Comparison of ENCODE assay signal across 30 cellular contexts in the genomic region with DNA sequence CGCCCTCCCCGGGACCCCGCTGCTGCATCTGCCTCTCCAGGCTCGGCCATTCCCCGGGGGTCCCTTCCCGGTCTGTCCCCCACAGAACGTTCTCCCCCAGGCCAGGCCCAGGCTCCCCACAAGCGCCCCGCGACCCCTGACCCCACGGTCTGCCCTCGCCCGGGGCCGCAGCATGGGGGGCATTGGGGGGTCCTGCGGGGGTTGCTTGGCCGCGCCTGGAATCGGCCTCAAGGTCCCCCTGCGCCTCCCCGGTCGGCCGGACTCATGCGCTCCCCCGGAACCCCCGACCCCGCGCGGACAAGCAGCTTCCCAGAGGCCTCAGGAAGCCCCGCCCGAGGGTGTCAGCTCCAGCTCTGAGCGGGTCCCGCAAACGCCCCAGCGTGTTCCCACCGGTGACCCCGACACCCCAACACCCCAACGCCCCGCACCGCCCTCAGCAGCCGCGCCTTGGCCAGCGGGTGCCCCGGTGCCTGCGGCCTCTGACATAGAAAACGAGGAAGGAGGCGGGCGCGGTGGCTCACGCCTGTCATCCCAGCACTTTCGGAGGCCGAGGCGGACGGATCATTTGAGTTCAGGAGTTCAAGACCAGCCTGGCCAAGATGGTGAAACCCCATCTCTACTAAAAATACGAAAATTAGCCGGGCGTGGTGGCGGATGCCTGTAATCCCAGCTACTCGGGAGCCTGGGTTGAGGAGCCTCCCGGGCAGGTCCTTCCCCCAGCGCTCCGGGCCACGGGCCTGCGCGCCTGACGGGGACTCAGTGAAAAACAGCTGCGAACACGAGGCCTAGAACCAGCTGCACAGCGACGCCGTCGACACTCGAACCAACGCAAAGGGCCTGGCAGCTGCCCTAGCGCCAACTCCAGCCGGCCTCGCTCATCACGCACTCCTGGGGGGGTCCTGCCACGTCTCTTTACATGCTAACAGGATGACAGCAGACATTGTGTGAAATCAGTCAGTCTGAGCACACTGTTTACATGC.
A peak's percentile ranks its signal among the peaks of the same experiment; 100 is the strongest.
DNase-seq lines count a peak whose midpoint lies in the region; ATAC-seq, FAIRE-seq and TF ChIP-seq lines count a peak whose summit lies in the region.
"Had no signal": no experiment of that assay in that cellular context is flagged by ENCODE, and none has a peak within 500 bp of the region (broad histone marks: within the 10 kb centered on the region; RNA-seq: fewer than 3 reads in every experiment).

No MANE protein-coding gene starts in this region.

- no peak overlapping the region for H3K23ac ChIP-seq in mesendoderm (ENCODE audit: low read length)

- no peak for FAIRE-seq in astrocyte (lab: Jason Lieb, UNC)
- FAIRE-seq: RCC 7860 had no signal

- no peak overlapping the region for H4K5ac ChIP-seq in mesendoderm (ENCODE audit: low read length)

- H3K4me2 ChIP-seq in astrocyte (ENCODE audit: low read length) = no peak overlapping the region
- no peak overlapping the region for H3K4me2 ChIP-seq in mesendoderm (ENCODE audit: low read length)
- H3K4me2 ChIP-seq: BLaER1 treated with 17β-estradiol and CSF1 and Interleukin-3, amounts not matched to agents 10 nM and 100 nM had no signal

- H4K20me1 ChIP-seq in astrocyte (ENCODE audit: insufficient read depth, low read length) = no peaks in the 10 kb centered on the region
- H4K20me1 ChIP-seq: BLaER1 treated with 17β-estradiol and CSF1 and Interleukin-3, amounts not matched to agents 10 nM and 100 nM had no signal

- CTCF ChIA-PET in RWPE1 (lab: Yijun Ruan, JAX) = interaction anchor here (0.5 kb wide), 1 partner anchor 10 kb away, joined by 3 read pairs; no protein-coding TSS in a partner anchor

- no peak overlapping the region for H3K27ac Mint-ChIP-seq in astrocyte (ENCODE audit: unreplicated experiment)
- H3K27ac Mint-ChIP-seq: activated CD8-positive, alpha-beta T cell treated with anti-CD3 and anti-CD28 coated beads, Interleukin-2, amount 10 ng/mL, durations not matched to agents 7 days and 5 days; T-helper 1 cell treated with Interleukin-12 subunit alpha and Interleukin-12 subunit beta and Interleukin-4 antibody, amounts not matched to agents 30 μg/mL and 1 μg/mL, for 36 hours had no signal

- no peaks in the 10 kb centered on the region for H3K4me1 Mint-ChIP-seq in astrocyte (ENCODE audit: low read depth, unreplicated experiment)

- WGBS in mesendoderm (ENCODE audit: extremely low coverage, insufficient coverage, low lambda C conversion rate) = no CpG with 5 or more reads among the region's 78 CpGs

- no peak for TF ChIP-seq CTCF in astrocyte (IDR thresholded peaks at IDR 0.05; ENCODE audit: insufficient read depth, low read depth, low read length)
- no peak for TF ChIP-seq CTCF in upper lobe of right lung (IDR thresholded peaks at IDR 0.05)
- no peak for TF ChIP-seq CTCF in RWPE1 (conservative IDR thresholded peaks at IDR 0.05; ENCODE audit: low read depth)

- no peak overlapping the region for H2AFZ ChIP-seq in astrocyte (ENCODE audit: low read depth, low read length)

- POLR2A ChIA-PET in RWPE1 (lab: Yijun Ruan, JAX; ENCODE audit: low non-redundant PET) = no interaction called here

- peak overlapping the region; percentile 62 for H3K4me3 Mint-ChIP-seq in astrocyte (ENCODE audit: unreplicated experiment)
- H3K4me3 Mint-ChIP-seq: activated CD8-positive, alpha-beta T cell treated with anti-CD3 and anti-CD28 coated beads, Interleukin-2, amount 10 ng/mL, durations not matched to agents 7 days and 5 days; T-helper 1 cell treated with Interleukin-12 subunit alpha and Interleukin-12 subunit beta and Interleukin-4 antibody, amounts not matched to agents 30 μg/mL and 1 μg/mL, for 36 hours had no signal

- peaks cover 14% of the 10 kb centered on the region for H3K27me3 Mint-ChIP-seq in astrocyte (ENCODE audit: low read depth, unreplicated experiment)

- no peak overlapping the region for H2AK5ac ChIP-seq in mesendoderm (ENCODE audit: low read length)

- peak; percentile 22 for DNase-seq in left cardiac atrium
- DNase-seq in Right ventricle myocardium inferior (ENCODE audit: missing footprints) = no peak
- DNase-seq in astrocyte (ENCODE audit: low read depth) = no peak
- DNase-seq in mesendoderm = no peak
- DNase-seq in upper lobe of right lung = peak; percentile 61
- no peak for DNase-seq in AG08396 (ENCODE audit: low spot score)
- no peak for DNase-seq in RWPE1 (ENCODE audit: low spot score)
- DNase-seq in DMS 273 (lab: John Stamatoyannopoulos, UW; ENCODE audit: unreplicated experiment) = no peak
- DNase-seq: ACHN; activated CD4-positive, alpha-beta T cell treated with anti-CD3 and anti-CD28 coated beads for 1 hour; activated CD8-positive, alpha-beta T cell treated with anti-CD3 and anti-CD28 coated beads, Interleukin-2, amount 10 ng/mL, durations not matched to agents 7 days and 5 days; activated T-cell treated with anti-CD3 and anti-CD28 coated beads for 4 hours; Caco-2; colonic mucosa; DND-41; effector memory CD4-positive, alpha-beta T cell; KG1; MG63; NCI-H2029 treated with DMSO at 0.1 percent for 48 hours; NCI-H526 treated with DMSO at 0.1 percent for 48 hours; stimulated activated CD4-positive, alpha-beta T cell treated with anti-CD3 and anti-CD28 coated beads, Interleukin-1b, Interleukin-23, amount 100 ng/mL, for 48 hours; stimulated activated CD8-positive, alpha-beta memory T cell treated with anti-CD3 and anti-CD28 coated beads, Interleukin-4, amount 100 ng/mL, for 48 hours; trophoblast cell had no signal

- no peak overlapping the region for H3K4me3 ChIP-seq in astrocyte (ENCODE audit: insufficient read depth, low read depth, low read length)
- H3K4me3 ChIP-seq in mesendoderm (ENCODE audit: low read length) = no peak overlapping the region
- H3K4me3 ChIP-seq in upper lobe of right lung = no peak overlapping the region
- H3K4me3 ChIP-seq: BLaER1 treated with 17β-estradiol and CSF1 and Interleukin-3, amounts not matched to agents 10 nM and 100 nM; colonic mucosa; MG63 had no signal

- no peak overlapping the region for H2BK15ac ChIP-seq in mesendoderm (replicated peaks; ENCODE audit: low read depth)

- no peak overlapping the region for H3K56ac ChIP-seq in mesendoderm (ENCODE audit: low read length)

- H3K36me3 ChIP-seq in astrocyte (ENCODE audit: insufficient read depth, low read length) (no peaks in the 10 kb centered on the region), mesendoderm (ENCODE audit: control insufficient read depth, insufficient read depth, low read length) (no peaks in the 10 kb centered on the region), upper lobe of right lung (no peaks in the 10 kb centered on the region)
- H3K36me3 ChIP-seq: adrenal gland, breast epithelium, colonic mucosa, MG63 had no signal

- intact Hi-C loops in left cardiac atrium (cut with DNase I) (no loop called here), Right ventricle myocardium inferior (cut with DNase I) (no loop called here), upper lobe of right lung (cut with DNase I) (no loop called here)

- H3K9me3 Mint-ChIP-seq in astrocyte (ENCODE audit: unreplicated experiment) = no peaks in the 10 kb centered on the region

- no peaks in the 10 kb centered on the region for H3K79me2 ChIP-seq in astrocyte (ENCODE audit: insufficient read depth, low read length)
- H3K79me2 ChIP-seq in mesendoderm (ENCODE audit: control insufficient read depth, insufficient read depth, low read length) = no peaks in the 10 kb centered on the region

- peak overlapping the region; percentile 52 for H3K18ac ChIP-seq in mesendoderm (ENCODE audit: low read length)

- H3K9me3 ChIP-seq in astrocyte (ENCODE audit: insufficient read depth, low read depth, low read length) (no peaks in the 10 kb centered on the region), upper lobe of right lung (no peaks in the 10 kb centered on the region)
- H3K9me3 ChIP-seq: adrenal gland, breast epithelium, Caco-2, colonic mucosa, MG63, psoas muscle had no signal

- no peaks in the 10 kb centered on the region for H3K79me1 ChIP-seq in mesendoderm (ENCODE audit: low read length)

- H2BK120ac ChIP-seq in mesendoderm (ENCODE audit: low read depth, low read length) = no peak overlapping the region

- H3K27me3 ChIP-seq in astrocyte (ENCODE audit: insufficient read depth, low read length) (no peaks in the 10 kb centered on the region), mesendoderm (ENCODE audit: insufficient read depth, low read length, poor library complexity) (no peaks in the 10 kb centered on the region), upper lobe of right lung (no peaks in the 10 kb centered on the region)
- H3K27me3 ChIP-seq: BLaER1 treated with 17β-estradiol and CSF1 and Interleukin-3, amounts not matched to agents 10 nM and 100 nM; breast epithelium; colonic mucosa; MG63 had no signal

- no peaks in the 10 kb centered on the region for H3K36me3 Mint-ChIP-seq in astrocyte (ENCODE audit: low read depth, unreplicated experiment)

- H2BK5ac ChIP-seq in mesendoderm (ENCODE audit: low read length) = no peak overlapping the region

- H3K27ac ChIP-seq in astrocyte (ENCODE audit: low read depth, low read length) = no peak overlapping the region
- no peak overlapping the region for H3K27ac ChIP-seq in mesendoderm (ENCODE audit: low read depth, low read length)
- H3K27ac ChIP-seq in upper lobe of right lung = no peak overlapping the region
- H3K27ac ChIP-seq in RWPE1 = no peak overlapping the region
- H3K27ac ChIP-seq: adrenal gland; BLaER1 treated with 17β-estradiol and CSF1 and Interleukin-3, amounts not matched to agents 10 nM and 100 nM; breast epithelium; colonic mucosa; psoas muscle had no signal

- no peak overlapping the region for H4K8ac ChIP-seq in mesendoderm (ENCODE audit: low read depth, low read length)

- H3K9ac ChIP-seq in astrocyte (ENCODE audit: low read length) (no peak overlapping the region), mesendoderm (ENCODE audit: low read length) (no peak overlapping the region)
- H3K9ac ChIP-seq: BLaER1 treated with 17β-estradiol and CSF1 and Interleukin-3, amounts not matched to agents 10 nM and 100 nM had no signal

- no peak for ATAC-seq in left cardiac atrium
- no peak for ATAC-seq in Right ventricle myocardium inferior
- no peak for ATAC-seq in upper lobe of right lung
- ATAC-seq: activated CD8-positive, alpha-beta T cell treated with anti-CD3 and anti-CD28 coated beads, Interleukin-2, amount 10 ng/mL, durations not matched to agents 7 days and 5 days; HCT116 had no signal

- no peak overlapping the region for H3K4ac ChIP-seq in mesendoderm (ENCODE audit: low read depth, low read length)

- H3K4me1 ChIP-seq in astrocyte (ENCODE audit: insufficient read depth, low read length) (no peaks in the 10 kb centered on the region), mesendoderm (ENCODE audit: control insufficient read depth, low read depth, low read length) (no peaks in the 10 kb centered on the region), upper lobe of right lung (no peaks in the 10 kb centered on the region)
- H3K4me1 ChIP-seq: adrenal gland, breast epithelium, Caco-2, colonic mucosa, psoas muscle had no signal

Comparison
In these comparisons a context has a peak if more than half of its experiments do, and no peak if none do; other contexts are left out.
1. DNase-seq: peak in left cardiac atrium (single experiment) and upper lobe of right lung (single experiment); none in Right ventricle myocardium inferior (single experiment), astrocyte (single experiment), mesendoderm (single experiment), AG08396 (single experiment), RWPE1 (single experiment) and DMS 273 (single experiment).